ENCODE assay signal across 28 cellular contexts in the genomic region with DNA sequence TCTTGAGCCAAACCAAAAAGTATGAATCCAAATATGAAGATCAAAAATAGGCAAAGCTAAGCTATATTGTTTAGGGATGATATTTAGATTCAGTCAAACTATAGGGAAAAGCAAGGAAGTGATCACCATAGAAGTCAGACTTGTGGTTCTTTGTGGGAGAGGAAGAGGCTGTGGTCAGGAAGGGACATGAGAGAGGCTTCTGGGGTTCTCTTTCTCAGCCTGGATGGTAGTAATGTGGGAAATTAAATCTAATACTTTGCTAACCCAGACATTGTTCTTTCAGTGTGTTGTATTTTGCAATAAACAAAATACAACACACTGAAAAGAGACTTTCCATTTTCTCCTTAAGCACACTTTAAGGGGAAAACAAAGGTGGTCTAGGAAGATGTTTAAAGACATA. TPM values are rescaled to one million over a fixed set of nuclear protein-coding genes. Genes with fewer than 3 reads are reported as not detected.
DNase-seq lines count a peak whose midpoint lies in the region; ATAC-seq and TF ChIP-seq lines count a peak whose summit lies in the region.
"Had no signal": no experiment of that assay in that cellular context is flagged by ENCODE, and none has a peak within 500 bp of the region (broad histone marks: within the 10 kb centered on the region; RNA-seq: fewer than 3 reads in every experiment).

No MANE protein-coding gene starts in this region.

- H3K9ac ChIP-seq in BLaER1 treated with 17β-estradiol and CSF1 and Interleukin-3, amounts not matched to agents 10 nM and 100 nM = peak overlapping the region in 4 of 11 experiments; percentile 26 to 75 (median 44); a peak in 3 of 22 replicates

- DNase-seq in CD4-positive, alpha-beta memory T cell = no peak
- no peak for DNase-seq in T-helper 17 cell
- no peak for DNase-seq in natural killer cell
- DNase-seq in NCI-H1930 (lab: John Stamatoyannopoulos, UW) = no peak
- no peak for DNase-seq in CD4-positive, alpha-beta T cell
- DNase-seq: activated CD4-positive, alpha-beta T cell treated with anti-CD3 and anti-CD28 coated beads for 48 hours; body of pancreas; CD4-positive, CD25-positive, alpha-beta regulatory T cell; dermis blood vessel endothelial cell; EL; esophagus squamous epithelium; foreskin keratinocyte; GOT3; heart left ventricle; kidney; NCI-H1417 treated with DMSO at 0.1 percent for 48 hours; NCI-H2081; occipital lobe; psoas muscle; SIG-M5; stimulated activated CD4-positive, alpha-beta T cell treated with anti-CD3 and anti-CD28 coated beads, Interleukin-12 subunit alpha, Interleukin-12 subunit beta, amount 100 ng/mL, for 4 hours; stimulated activated CD4-positive, alpha-beta T cell treated with anti-CD3 and anti-CD28 coated beads, Interleukin-2, amount 100 ng/mL, for 48 hours; transverse colon had no signal

- H3K27me3 ChIP-seq in BLaER1 treated with 17β-estradiol and CSF1 and Interleukin-3, amounts not matched to agents 10 nM and 100 nM = no peaks in the 10 kb centered on the region
- H3K27me3 ChIP-seq in CD4-positive, alpha-beta memory T cell (ENCODE audit: insufficient read depth, low read length) = no peaks in the 10 kb centered on the region
- no peaks in the 10 kb centered on the region for H3K27me3 ChIP-seq in CD4-positive, alpha-beta T cell (ENCODE audit: control insufficient read depth, insufficient read depth, low read length)
- H3K27me3 ChIP-seq: body of pancreas, esophagus squamous epithelium, heart left ventricle, transverse colon had no signal

- H3K27me3 Mint-ChIP-seq in CD4-positive, alpha-beta memory T cell = peaks cover 0 to 3% of the 10 kb centered on the region in 2 donors
- H3K27me3 Mint-ChIP-seq in T-helper 17 cell (peaks cover 11% of the 10 kb centered on the region), natural killer cell (ENCODE audit: low read depth in 2 of 2) (no peaks in the 10 kb centered on the region)
- no peaks in the 10 kb centered on the region for H3K27me3 Mint-ChIP-seq in CD4-positive, alpha-beta T cell
- H3K27me3 Mint-ChIP-seq: CD4-positive, CD25-positive, alpha-beta regulatory T cell; IgD-negative memory B cell had no signal

- H3K4me3 Mint-ChIP-seq in CD4-positive, alpha-beta memory T cell = no peak overlapping the region
- H3K4me3 Mint-ChIP-seq in T-helper 17 cell (no peak overlapping the region), natural killer cell (peak overlapping the region; percentile 98)
- H3K4me3 Mint-ChIP-seq in CD4-positive, alpha-beta T cell = no peak overlapping the region

- no peaks in the 10 kb centered on the region for H3K36me3 Mint-ChIP-seq in CD4-positive, alpha-beta memory T cell
- H3K36me3 Mint-ChIP-seq in T-helper 17 cell (ENCODE audit: low read depth) (no peaks in the 10 kb centered on the region), natural killer cell (peaks cover 49% of the 10 kb centered on the region)
- no peaks in the 10 kb centered on the region for H3K36me3 Mint-ChIP-seq in CD4-positive, alpha-beta T cell (ENCODE audit: low read depth)
- H3K36me3 Mint-ChIP-seq: CD4-positive, CD25-positive, alpha-beta regulatory T cell had no signal

- intact Hi-C loops in CD4-positive, alpha-beta memory T cell (cut with micrococcal nuclease) = no loop called here
- intact Hi-C loops in natural killer cell (cut with micrococcal nuclease) = no loop called here
- intact Hi-C loops in CD4-positive, alpha-beta T cell (cut with DNase I, micrococcal nuclease) = no loop called here

- no peak for TF ChIP-seq CTCF in natural killer cell (IDR thresholded peaks at IDR 0.05)
- TF ChIP-seq CTCF in CD4-positive, alpha-beta T cell (IDR thresholded peaks at IDR 0.05) = no peak

- H3K36me3 ChIP-seq in BLaER1 treated with 17β-estradiol and CSF1 and Interleukin-3, amounts not matched to agents 10 nM and 100 nM = peaks cover 0 to 30% (median 0%) of the 10 kb centered on the region in 11 experiments; a peak in 1 of 22 replicates
- no peaks in the 10 kb centered on the region for H3K36me3 ChIP-seq in CD4-positive, alpha-beta memory T cell (ENCODE audit: insufficient read depth, low read length)
- H3K36me3 ChIP-seq: esophagus squamous epithelium, heart left ventricle, transverse colon had no signal

- H3K4me1 Mint-ChIP-seq in CD4-positive, alpha-beta memory T cell = peaks cover 15 to 34% (median 21%) of the 10 kb centered on the region in 4 donors
- H3K4me1 Mint-ChIP-seq in T-helper 17 cell (peaks cover 30% of the 10 kb centered on the region), natural killer cell (peaks cover 84 to 87% of the 10 kb centered on the region in 2 donors)
- H3K4me1 Mint-ChIP-seq in CD4-positive, alpha-beta T cell (ENCODE audit: low read depth) = peaks cover 5% of the 10 kb centered on the region

- peaks cover 28 to 100% (median 78%) of the 10 kb centered on the region in 10 experiments for H3K4me1 ChIP-seq in BLaER1 treated with 17β-estradiol and CSF1 and Interleukin-3, amounts not matched to agents 10 nM and 100 nM
- H3K4me1 ChIP-seq in CD4-positive, alpha-beta memory T cell (ENCODE audit: insufficient read depth, low read length) = peaks cover 22% of the 10 kb centered on the region
- H3K4me1 ChIP-seq: body of pancreas, foreskin keratinocyte, transverse colon had no signal

- H3K4me3 ChIP-seq in BLaER1 treated with 17β-estradiol and CSF1 and Interleukin-3, amounts not matched to agents 10 nM and 100 nM = peak overlapping the region in 4 of 10 experiments; percentile 53 to 69 (median 68); a peak in 8 of 20 replicates
- H3K4me3 ChIP-seq in CD4-positive, alpha-beta memory T cell (ENCODE audit: low read length in 2 of 2) = no peak overlapping the region
- H3K4me3 ChIP-seq: body of pancreas, esophagus squamous epithelium, psoas muscle, transverse colon had no signal

- H3K27ac Mint-ChIP-seq in CD4-positive, alpha-beta memory T cell = peak overlapping the region in 4 of 7 donors; percentile 33 to 80 (median 36)
- H3K27ac Mint-ChIP-seq in T-helper 17 cell = peak overlapping the region; percentile 6
- peak overlapping the region; percentile 91 to 92 for H3K27ac Mint-ChIP-seq in natural killer cell
- no peak overlapping the region for H3K27ac Mint-ChIP-seq in CD4-positive, alpha-beta T cell
- H3K27ac Mint-ChIP-seq: CD4-positive, CD25-positive, alpha-beta regulatory T cell had no signal

- H3K4me2 ChIP-seq in BLaER1 treated with 17β-estradiol and CSF1 and Interleukin-3, amounts not matched to agents 10 nM and 100 nM = peak overlapping the region; percentile 0 to 97 (median 70); a peak in 18 of 22 replicates

- H3K9me3 ChIP-seq in BLaER1 treated with 17β-estradiol and CSF1 and Interleukin-3, amounts not matched to agents 10 nM and 100 nM (replicated peaks in 1 of 11) = no peaks in the 10 kb centered on the region
- H3K9me3 ChIP-seq in CD4-positive, alpha-beta memory T cell (ENCODE audit: control insufficient read depth in 1 of 2, low read length in 2 of 2) = no peaks in the 10 kb centered on the region
- H3K9me3 ChIP-seq in T-helper 17 cell (ENCODE audit: control insufficient read depth, low read length, poor library complexity, severe bottlenecking) = no peaks in the 10 kb centered on the region
- no peaks in the 10 kb centered on the region for H3K9me3 ChIP-seq in CD4-positive, alpha-beta T cell (ENCODE audit: control insufficient read depth, low read length)
- H3K9me3 ChIP-seq: body of pancreas, esophagus squamous epithelium, heart left ventricle, psoas muscle, transverse colon had no signal

- H4K20me1 ChIP-seq in BLaER1 treated with 17β-estradiol and CSF1 and Interleukin-3, amounts not matched to agents 10 nM and 100 nM = 0 out of 22 replicates have a peak, but pooled peaks cover 0 to 7% (median 0%) of the 10 kb centered on the region in 11 experiments

- CTCF ChIA-PET in CD4-positive, alpha-beta memory T cell (lab: Charles Lee; ENCODE audit: partially characterized antibody) = interaction anchor here (1.5 to 10.9 kb wide), 3 partner anchors 10 to 16 kb away, joined by 4 to 106 read pairs (median 40); no protein-coding TSS in a partner anchor
- CTCF ChIA-PET in CD4-positive, alpha-beta T cell (lab: Charles Lee) = interaction anchor here (1.5 kb wide), 1 partner anchor 11 kb away, joined by 7 read pairs; no protein-coding TSS in a partner anchor

- POLR2A ChIA-PET in CD4-positive, alpha-beta memory T cell (lab: Charles Lee; ENCODE audit: partially characterized antibody) = no interaction called here
- POLR2A ChIA-PET in CD4-positive, alpha-beta T cell (lab: Charles Lee) = no interaction called here

- H3K9me3 Mint-ChIP-seq in CD4-positive, alpha-beta memory T cell = no peaks in the 10 kb centered on the region
- no peaks in the 10 kb centered on the region for H3K9me3 Mint-ChIP-seq in natural killer cell
- no peaks in the 10 kb centered on the region for H3K9me3 Mint-ChIP-seq in CD4-positive, alpha-beta T cell
- H3K9me3 Mint-ChIP-seq: CD4-positive, CD25-positive, alpha-beta regulatory T cell; IgD-negative memory B cell had no signal

- ATAC-seq in T-helper 17 cell (no peak), natural killer cell (no peak), HG02678 (IDR thresholded peaks at IDR 0.05; ENCODE audit: unreplicated experiment) (no peak)
- ATAC-seq in CD4-positive, alpha-beta T cell (ENCODE audit: poor library complexity) = no peak
- ATAC-seq: body of pancreas, foreskin keratinocyte, heart left ventricle, psoas muscle, sciatic nerve had no signal

- H3K27ac ChIP-seq in BLaER1 treated with 17β-estradiol and CSF1 and Interleukin-3, amounts not matched to agents 10 nM and 100 nM = peak overlapping the region in 2 of 11 experiments; percentile 21 to 22; a peak in 3 of 22 replicates
- H3K27ac ChIP-seq in CD4-positive, alpha-beta memory T cell (ENCODE audit: low read depth, low read length) = no peak overlapping the region
- H3K27ac ChIP-seq in CD4-positive, alpha-beta T cell (ENCODE audit: low read depth, low read length) = no peak overlapping the region
- H3K27ac ChIP-seq: body of pancreas, esophagus squamous epithelium, foreskin keratinocyte, psoas muscle, transverse colon had no signal

RNA-seq across cellular contexts. Expression of gene CX3CR1, which starts 3.1 kb away (rescaled TPM):
- under 1 TPM; 0.29 to 0.33 TPM for total RNA-seq in CD4-positive, alpha-beta memory T cell
- 1 to 10 TPM; 1.6 to 3.7 TPM for polyA plus RNA-seq in CD4-positive, alpha-beta memory T cell
- 1 to 10 TPM in 1 of 2 donors, under 1 TPM in 1; 0.65 to 3.1 TPM for total RNA-seq in T-helper 17 cell
- total RNA-seq in natural killer cell = 100 to 1,000 TPM; 203 to 459 (median 405) TPM
- total RNA-seq in CD4-positive, alpha-beta T cell = under 1 TPM; 0.14 to 0.27 TPM
- total RNA-seq: dermis blood vessel endothelial cell, foreskin keratinocyte had no signal
- polyA plus RNA-seq: foreskin keratinocyte had no signal

RNA-seq across cellular contexts. Expression of gene CCR8, which starts 52.8 kb away (rescaled TPM):
- total RNA-seq in CD4-positive, alpha-beta memory T cell = 1 to 10 TPM; 5.3 to 6.9 TPM
- 10 to 100 TPM in 1 of 2 donors, 1 to 10 TPM in 1; 5.6 to 12.3 TPM for polyA plus RNA-seq in CD4-positive, alpha-beta memory T cell
- total RNA-seq in T-helper 17 cell (1 to 10 TPM; 2.5 to 9.0 TPM), natural killer cell (under 1 TPM in 1 of 3 donors, not detected in 2; 0.35 TPM)
- total RNA-seq in CD4-positive, alpha-beta T cell = 1 to 10 TPM; 1.3 to 2.1 TPM
- total RNA-seq: body of pancreas, dermis blood vessel endothelial cell, foreskin keratinocyte, liver, occipital lobe, psoas muscle, sciatic nerve, transverse colon had no signal
- polyA plus RNA-seq: foreskin keratinocyte, heart left ventricle, IgD-negative memory B cell, liver, psoas muscle had no signal

Comparison
In these comparisons a context has a peak if more than half of its experiments do, and no peak if none do; other contexts are left out.
1. RNA of gene CX3CR1, which starts 3.1 kb away (total RNA-seq): 203 to 459 TPM in natural killer cell; 0.65 to 3.1 TPM in T-helper 17 cell, 0.29 to 0.33 TPM in CD4-positive, alpha-beta memory T cell and 0.14 to 0.27 TPM in CD4-positive, alpha-beta T cell; every median in the first group is over 10 times any median in the second.